8 cellular contexts compared by ENCODE assay signal in the genomic region with DNA sequence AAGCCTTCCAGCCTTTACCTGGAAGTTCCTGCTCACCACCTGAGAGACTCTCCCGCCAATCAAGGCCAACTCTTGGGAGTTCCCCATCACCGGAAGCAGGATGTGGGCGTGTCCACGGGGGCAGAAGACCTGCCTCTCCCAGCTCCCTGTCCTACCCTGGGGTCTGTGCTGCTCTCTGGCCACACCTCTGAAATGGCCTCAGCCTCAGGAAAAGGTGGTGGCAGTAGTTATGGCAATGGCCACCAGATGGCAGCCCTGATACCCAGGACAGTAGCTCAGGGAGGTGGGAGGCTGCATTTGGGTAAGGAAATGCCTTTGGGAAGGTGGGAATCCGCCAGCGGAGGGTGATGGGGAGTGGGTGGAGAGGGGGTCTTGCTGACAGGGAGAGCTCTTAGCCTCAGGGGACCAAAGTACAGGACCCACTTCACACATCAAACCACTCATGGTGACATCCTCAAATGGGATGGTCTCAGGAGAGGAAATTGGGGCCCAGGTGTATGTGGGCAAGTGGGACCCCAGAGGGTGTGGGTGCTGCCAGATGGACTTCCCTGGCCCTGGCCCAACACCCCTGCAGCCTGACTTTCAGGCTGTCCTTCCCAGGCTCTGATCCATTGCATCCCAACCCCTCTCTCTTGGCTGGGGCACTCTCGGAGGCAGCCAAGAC. TPM values are rescaled to one million over a fixed set of nuclear protein-coding genes. Genes with fewer than 3 reads are reported as not detected.
DNase-seq lines count a peak whose midpoint lies in the region; ATAC-seq, FAIRE-seq and TF ChIP-seq lines count a peak whose summit lies in the region.

No MANE protein-coding gene starts in this region.

- peaks cover 5% of the 10 kb centered on the region for H3K9me3 Mint-ChIP-seq in type B pancreatic cell

- no peaks in the 10 kb centered on the region for H3K36me3 Mint-ChIP-seq in type B pancreatic cell

- H3K27ac ChIP-seq in foreskin keratinocyte (no peak overlapping the region), pancreas (no peak overlapping the region)

- H3K4me1 ChIP-seq in foreskin keratinocyte (no peaks in the 10 kb centered on the region), pancreas (no peaks in the 10 kb centered on the region)

- no peak overlapping the region for H3K27ac Mint-ChIP-seq in type B pancreatic cell

- no peaks in the 10 kb centered on the region for H3K36me3 ChIP-seq in pancreas

- H3K4me3 Mint-ChIP-seq in type B pancreatic cell, result no peak overlapping the region

- H3K9me3 ChIP-seq in pancreas, result no peaks in the 10 kb centered on the region

- H3K27me3 ChIP-seq in foreskin keratinocyte (peaks cover 47% of the 10 kb centered on the region), pancreas (no peaks in the 10 kb centered on the region)

- peaks cover 73% of the 10 kb centered on the region for H3K27me3 Mint-ChIP-seq in type B pancreatic cell

- no peak for FAIRE-seq in pancreas (lab: Jason Lieb, UNC)

- 13 to 16% methylated on average over 7 of the region's 7 CpGs for WGBS in pancreas, 2 donors

- intact Hi-C loops in pancreas (cut with DNase I), result loop anchor here in 2 of 3 donors (2.0 to 5.0 kb wide), 2 partner anchors 45 to 47 kb away; no protein-coding TSS in a partner anchor

- DNase-seq in AG20443 (ENCODE audit: low spot score) (peak; percentile 86), HUDEP-2 (lab: John Stamatoyannopoulos, UW; ENCODE audit: unreplicated experiment in 76 of 76) (peak in 62 of 76 experiments; percentile 1 to 75 (median 39)), RPMI7951 (ENCODE audit: low read depth) (peak; percentile 47), foreskin keratinocyte (peak; percentile 66 to 71), pancreas (peak; percentile 56 to 85 (median 78)), type B pancreatic cell (ENCODE audit: extremely low spot score, unreplicated experiment) (peak; percentile 79)
- DNase-seq in activated T-helper 1 cell treated with anti-CD3 and anti-CD28 coated beads, Interleukin-2, amount 50 U/mL, for 16 hours (ENCODE audit: low read depth in 1 of 2, low spot score in 1 of 2), result peak; percentile 48

- H3K4me1 Mint-ChIP-seq in type B pancreatic cell (ENCODE audit: unreplicated experiment), result peaks cover 18% of the 10 kb centered on the region

- peak; percentile 92 for TF ChIP-seq CTCF in foreskin keratinocyte (conservative IDR thresholded peaks at IDR 0.05)
- TF ChIP-seq CTCF in pancreas (IDR thresholded peaks at IDR 0.05), result peak; percentile 59 to 79 (median 70)
- TF ChIP-seq CTCF in type B pancreatic cell (conservative IDR thresholded peaks at IDR 0.05), result peak; percentile 85

- no peak overlapping the region for H3K4me3 ChIP-seq in pancreas

- ATAC-seq in GM19025 (IDR thresholded peaks at IDR 0.05; ENCODE audit: low read depth, unreplicated experiment), result peak; percentile 55
- peak; percentile 91 for ATAC-seq in foreskin keratinocyte
- ATAC-seq in pancreas, result peak; percentile 84 to 98 (median 94)

RNA-seq across cellular contexts. Expression of gene KAZALD1, which starts 33.9 kb away (rescaled TPM):
- 8.1 and 11.4 TPM in 2 replicates for total RNA-seq in RPMI7951 (2014; rRNA removed; shearing (Covaris generic))
- total RNA-seq in foreskin keratinocyte (0.27 and 0.32 TPM in 2 replicates), pancreas (1 to 10 TPM in 2 of 6 donors, under 1 TPM in 4; 0.19 to 1.5 (median 0.67) TPM), type B pancreatic cell (ENCODE audit: low replicate concordance) (6.9 and 17.1 TPM in 2 replicates)
- polyA plus RNA-seq in foreskin keratinocyte (0.26 and 0.37 TPM in 2 replicates), pancreas (1 to 10 TPM; 1.3 to 1.6 TPM)

RNA-seq across cellular contexts. Expression of gene TLX1, which starts 35.4 kb away (rescaled TPM):
- total RNA-seq in RPMI7951 (2014; rRNA removed; shearing (Covaris generic)), result not detected in 2 replicates
- not detected in 2 replicates for total RNA-seq in foreskin keratinocyte
- not detected in 2 replicates for polyA plus RNA-seq in foreskin keratinocyte
- total RNA-seq in pancreas, result not detected
- polyA plus RNA-seq in pancreas, result under 1 TPM; 0.11 to 0.19 TPM
- 0.10 and 0.17 TPM in 2 replicates for total RNA-seq in type B pancreatic cell (ENCODE audit: low replicate concordance)
